21 cellular contexts compared by ENCODE assay signal in the genomic region with DNA sequence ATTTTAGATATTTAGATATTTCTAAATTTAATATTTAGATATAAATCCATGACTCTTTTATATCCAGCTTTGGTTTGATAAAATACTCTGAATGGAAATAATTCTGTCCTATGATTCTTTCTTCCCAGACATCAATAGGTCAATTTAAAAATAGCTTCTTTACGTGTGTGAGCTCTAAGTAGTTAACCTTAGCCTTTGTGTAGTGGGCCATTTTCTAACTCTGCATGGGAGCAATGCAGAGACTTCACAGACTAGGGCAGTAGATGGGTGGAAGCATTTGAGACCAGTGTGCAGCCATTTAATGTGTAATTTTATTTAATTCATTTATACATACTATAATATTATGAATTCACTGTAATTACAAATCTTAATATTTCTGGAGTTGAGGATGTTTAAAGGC.
"Had no signal": no experiment of that assay in that cellular context is flagged by ENCODE, and none has a peak within 500 bp of the region (broad histone marks: within the 10 kb centered on the region; RNA-seq: fewer than 3 reads in every experiment).

No MANE protein-coding gene starts in this region.

- H3K27me3 ChIP-seq: ascending aorta, body of pancreas, Peyer's patch had no signal

- H3K27ac ChIP-seq: ascending aorta, body of pancreas, KMS-11, Peyer's patch, SJSA1 had no signal

- H3K9me3 Mint-ChIP-seq: activated naive CD4-positive, alpha-beta T cell treated with anti-CD3 and anti-CD28 coated beads, Interleukin-2, amount 10 ng/mL, durations not matched to agents 7 days and 5 days; activated T-cell treated with anti-CD3 and anti-CD28 coated beads, Interleukin-2, amount 50 U/mL, for 4 hours; T-helper 1 cell treated with Interleukin-12 subunit alpha and Interleukin-12 subunit beta and Interleukin-4 antibody, amounts not matched to agents 30 μg/mL and 1 μg/mL, for 36 hours had no signal

- H3K4me3 ChIP-seq: ascending aorta, body of pancreas, Peyer's patch, SJSA1 had no signal

- ATAC-seq: body of pancreas, SK-N-SH treated with all-trans-retinoic acid at 6 μM for 48 hours had no signal

- H3K27ac Mint-ChIP-seq: activated naive CD4-positive, alpha-beta T cell treated with anti-CD3 and anti-CD28 coated beads, Interleukin-2, amount 10 ng/mL, durations not matched to agents 7 days and 5 days; T-helper 1 cell treated with Interleukin-12 subunit alpha and Interleukin-12 subunit beta and Interleukin-4 antibody, amounts not matched to agents 30 μg/mL and 1 μg/mL, for 36 hours had no signal

- H3K9me3 ChIP-seq: ascending aorta, Peyer's patch, SJSA1 had no signal

- H3K36me3 ChIP-seq: ascending aorta, Peyer's patch, SJSA1 had no signal

- DNase-seq: activated CD4-positive, alpha-beta T cell treated with anti-CD3 and anti-CD28 coated beads for 48 hours; activated CD4-positive, alpha-beta T cell treated with anti-CD3 and anti-CD28 coated beads, Interleukin-2, amount 50 U/mL, for 4 hours; activated CD4-positive, CD25-positive, alpha-beta regulatory T cell treated with anti-CD3 and anti-CD28 coated beads, Interleukin-2, amount 50 U/mL, for 72 hours; activated CD8-positive, alpha-beta memory T cell treated with anti-CD3 and anti-CD28 coated beads for 24 hours; activated effector memory CD4-positive, alpha-beta T cell treated with anti-CD3 and anti-CD28 coated beads, Interleukin-2, amount 50 U/mL, for 16 hours; amniotic stem cell; body of pancreas; NCI-H1092; NCI-H2029; NCI-H2107; NCI-H2171 treated with DMSO at 0.1 percent for 48 hours; NCI-H510A treated with DMSO at 0.1 percent for 48 hours; Peyer's patch; SHP77 had no signal

- H3K36me3 Mint-ChIP-seq: activated naive CD4-positive, alpha-beta T cell treated with anti-CD3 and anti-CD28 coated beads, Interleukin-2, amount 10 ng/mL, durations not matched to agents 7 days and 5 days had no signal

- H3K4me1 ChIP-seq: ascending aorta, Peyer's patch, SJSA1 had no signal

- H3K4me3 Mint-ChIP-seq: activated naive CD4-positive, alpha-beta T cell treated with anti-CD3 and anti-CD28 coated beads, Interleukin-2, amount 10 ng/mL, durations not matched to agents 7 days and 5 days; T-helper 1 cell treated with Interleukin-12 subunit alpha and Interleukin-12 subunit beta and Interleukin-4 antibody, amounts not matched to agents 30 μg/mL and 1 μg/mL, for 36 hours had no signal

- H3K9ac ChIP-seq: KMS-11 had no signal

- H3K27me3 Mint-ChIP-seq: activated naive CD4-positive, alpha-beta T cell treated with anti-CD3 and anti-CD28 coated beads, Interleukin-2, amount 10 ng/mL, durations not matched to agents 7 days and 5 days had no signal

- H3K4me2 ChIP-seq: KMS-11 had no signal
